Comparison of ENCODE assay signal across 12 cellular contexts in the genomic region with DNA sequence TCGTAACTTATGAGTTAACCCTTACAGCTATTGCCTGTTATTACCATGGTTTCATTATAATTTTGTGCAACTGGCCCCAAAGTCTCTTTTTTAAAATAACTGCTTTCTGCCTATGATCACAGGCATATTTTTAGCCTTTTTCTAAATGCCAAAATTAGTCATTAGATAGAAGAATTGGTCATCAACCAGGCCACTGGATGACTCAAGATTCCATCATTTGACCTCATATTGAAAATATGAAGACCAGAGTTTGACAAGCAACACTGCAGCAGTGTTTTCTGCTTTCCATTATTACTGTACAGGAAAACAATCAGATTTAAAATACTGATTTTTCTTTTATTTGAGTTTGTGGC. TPM values are rescaled to one million over a fixed set of nuclear protein-coding genes. Genes with fewer than 3 reads are reported as not detected.
DNase-seq lines count a peak whose midpoint lies in the region; ATAC-seq and TF ChIP-seq lines count a peak whose summit lies in the region.
"Had no signal": no experiment of that assay in that cellular context is flagged by ENCODE, and none has a peak within 500 bp of the region (broad histone marks: within the 10 kb centered on the region; RNA-seq: fewer than 3 reads in every experiment).

No MANE protein-coding gene starts in this region.

- H3K4me3 ChIP-seq in BJ (ENCODE audit: low read depth, low read length) (no peak overlapping the region), ascending aorta (no peak overlapping the region), kidney epithelial cell (ENCODE audit: low read depth, low read length) (no peak overlapping the region)
- H3K4me3 ChIP-seq: esophagus squamous epithelium had no signal

- POLR2A ChIA-PET in BJ (lab: Charles Lee): no interaction called here

- no peaks in the 10 kb centered on the region for H3K9me3 ChIP-seq in ascending aorta
- H3K9me3 ChIP-seq: esophagus squamous epithelium had no signal

- TF ChIP-seq CTCF in BJ (IDR thresholded peaks at IDR 0.05; ENCODE audit: insufficient read depth, low read depth, low read length) (no peak), ascending aorta (IDR thresholded peaks at IDR 0.05) (no peak), kidney epithelial cell (IDR thresholded peaks at IDR 0.05; ENCODE audit: insufficient read depth, low read length, poor library complexity, severe bottlenecking) (no peak)

- H3K36me3 ChIP-seq in BJ (ENCODE audit: control insufficient read depth, insufficient read depth, low read length) (no peaks in the 10 kb centered on the region), ascending aorta (no peaks in the 10 kb centered on the region), kidney epithelial cell (ENCODE audit: control insufficient read depth, insufficient read depth, low read length) (no peaks in the 10 kb centered on the region)
- H3K36me3 ChIP-seq: esophagus squamous epithelium had no signal

- intact Hi-C loops in ascending aorta (cut with DNase I): loop anchor here (2.0 to 10.0 kb wide), 2 partner anchors 158 to 620 kb away; no protein-coding TSS in a partner anchor

- ATAC-seq in HG02852 (IDR thresholded peaks at IDR 0.05; ENCODE audit: unreplicated experiment): peak; percentile 68

- CTCF ChIA-PET in BJ (lab: Yijun Ruan, JAX): no interaction called here

- DNase-seq in BJ (ENCODE audit: low read depth): peak; percentile 80
- DNase-seq in ascending aorta (ENCODE audit: low spot score in 2 of 2): no peak
- peak; percentile 19 for DNase-seq in kidney epithelial cell (ENCODE audit: low read depth)
- DNase-seq in NCI-H774 (lab: John Stamatoyannopoulos, UW): no peak
- DNase-seq in DMS 273 treated with DMSO at 0.1 percent for 48 hours (lab: John Stamatoyannopoulos, UW): no peak
- no peak for DNase-seq in NCI-H524 treated with DMSO at 0.1 percent for 48 hours (lab: John Stamatoyannopoulos, UW)
- no peak for DNase-seq in substantia nigra (lab: John Stamatoyannopoulos, UW)
- DNase-seq: activated gamma-delta T cell; esophagus squamous epithelium; MM.1S; NK-92 treated with Interleukin-12 subunit alpha and Interleukin-12 subunit beta, amount 100 ng/mL, for 24 hours had no signal

- H3K27ac ChIP-seq in ascending aorta: peak overlapping the region; percentile 79 to 80
- no peak overlapping the region for H3K27ac ChIP-seq in substantia nigra (ENCODE audit: low read depth, low read length, poor library complexity, severe bottlenecking)

- H3K27me3 ChIP-seq in BJ (ENCODE audit: control insufficient read depth, insufficient read depth, low read length) (no peaks in the 10 kb centered on the region), ascending aorta (no peaks in the 10 kb centered on the region), kidney epithelial cell (ENCODE audit: control insufficient read depth, insufficient read depth, low read length) (no peaks in the 10 kb centered on the region)
- H3K27me3 ChIP-seq: esophagus squamous epithelium had no signal

- peaks cover 0 to 14% of the 10 kb centered on the region in 2 donors for H3K4me1 ChIP-seq in ascending aorta

RNA-seq across cellular contexts. Expression of gene OTOGL, which starts 54.7 kb away (rescaled TPM):
- 0.10 TPM in 2 replicates for polyA plus RNA-seq in BJ (2011; rRNA removed)
- polyA minus RNA-seq in BJ (2011; rRNA and poly(A)+ RNA removed): 0.09 TPM in 1 of 2 replicates, not detected in the other
- total RNA-seq in ascending aorta (not detected), kidney epithelial cell (0.14 and 0.33 TPM in 2 replicates)

Comparison
In these comparisons a context has a peak if more than half of its experiments do, and no peak if none do; other contexts are left out.
1. DNase-seq: peak in BJ (single experiment) and kidney epithelial cell (single experiment); none in ascending aorta (0 of 2), NCI-H774 (single experiment), DMS 273 treated with DMSO at 0.1 percent for 48 hours (single experiment), NCI-H524 treated with DMSO at 0.1 percent for 48 hours (single experiment) and substantia nigra (0 of 49).